1 cellular context compared by ENCODE assay signal in genomic region chr2:136319227-136319626, GRCh38.
TF ChIP-seq lines count a peak whose summit lies in the region.

No MANE protein-coding gene starts in this region.

TF ChIP-seq in GM23338, 12 proteins besides CTCF, POLR2A, EP300 and RAD21 (continued from another document):
- no peak for TF ChIP-seq REST (IDR thresholded peaks at IDR 0.05; ENCODE audit: unreplicated experiment)
- TF ChIP-seq EZH2 (IDR thresholded peaks at IDR 0.05; ENCODE audit: low read depth, unreplicated experiment): no peak
- no peak for TF ChIP-seq EZH2phosphoT487 (IDR thresholded peaks at IDR 0.05; ENCODE audit: unreplicated experiment)
- no peak for TF ChIP-seq ZNF331 (CRISPR knock-in tag; IDR thresholded peaks at IDR 0.05; ENCODE audit: low read depth)
- no peak for TF ChIP-seq CREB1 (CRISPR knock-in tag; IDR thresholded peaks at IDR 0.05; ENCODE audit: low read depth)
- TF ChIP-seq STAT1 (IDR thresholded peaks at IDR 0.05; ENCODE audit: unreplicated experiment): no peak
- no peak for TF ChIP-seq POLR2AphosphoS5 (IDR thresholded peaks at IDR 0.05; ENCODE audit: low read depth)
- TF ChIP-seq ZNF462 (CRISPR knock-in tag; IDR thresholded peaks at IDR 0.05): no peak
